13 cellular contexts compared by ENCODE assay signal in the genomic region with DNA sequence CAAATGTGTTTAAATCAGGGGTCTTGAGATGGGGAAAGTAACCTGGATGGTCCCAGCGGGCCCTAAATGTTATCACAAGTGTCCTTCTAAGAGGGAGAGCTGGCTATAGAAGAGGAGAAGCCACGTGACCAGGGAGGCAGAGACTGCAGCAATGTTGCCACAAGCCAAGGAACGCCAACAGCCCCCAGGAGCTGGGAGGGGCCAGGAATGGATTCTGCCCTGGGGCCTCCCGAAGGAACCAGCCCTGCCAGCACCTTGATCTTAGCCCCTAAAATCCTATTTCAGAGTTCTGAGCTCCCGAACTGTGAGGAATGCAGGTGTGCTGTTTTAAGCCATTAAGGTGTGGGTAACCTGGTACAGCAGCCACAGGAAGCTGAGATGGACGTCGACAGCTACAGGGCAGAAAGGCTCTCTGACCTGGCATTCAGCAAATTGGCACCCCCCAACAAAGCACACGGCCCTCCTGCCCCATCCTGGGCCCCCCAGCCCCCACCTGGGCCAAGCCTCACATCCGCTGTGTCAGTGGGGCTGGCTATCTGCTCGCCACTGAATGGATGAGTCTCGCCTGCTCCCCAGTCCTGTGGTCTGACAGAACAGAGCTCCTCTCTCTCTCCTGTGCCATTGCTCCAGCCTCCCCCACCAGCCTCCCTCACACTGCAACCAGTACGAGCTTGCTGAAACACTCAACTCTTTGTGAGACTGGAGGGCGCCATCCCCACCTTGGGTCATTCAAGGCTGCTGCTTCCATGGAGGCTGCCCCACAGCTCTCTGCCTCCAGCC.
DNase-seq lines count a peak whose midpoint lies in the region; ATAC-seq and TF ChIP-seq lines count a peak whose summit lies in the region.
"Had no signal": no experiment of that assay in that cellular context is flagged by ENCODE, and none has a peak within 500 bp of the region (broad histone marks: within the 10 kb centered on the region; RNA-seq: fewer than 3 reads in every experiment).

No MANE protein-coding gene starts in this region.

- no peak overlapping the region for H2AK5ac ChIP-seq in H9 (ENCODE audit: insufficient read length, low read length)

- H3K4me1 Mint-ChIP-seq in WTC11 (peaks cover 9% of the 10 kb centered on the region), H9 (peaks cover 9 to 23% of the 10 kb centered on the region in 2 experiments)
- H3K4me1 Mint-ChIP-seq in activated naive CD8-positive, alpha-beta T cell treated with anti-CD3 and anti-CD28 coated beads, Interleukin-2, amount 50 U/mL, for 24 hours = no peaks in the 10 kb centered on the region
- H3K4me1 Mint-ChIP-seq: activated B cell treated with CpG ODN at 0.5 μM for 24 hours; central memory CD8-positive, alpha-beta T cell had no signal

- no peak overlapping the region for H3T11ph ChIP-seq in H9 (ENCODE audit: low read length)

- H3K23me2 ChIP-seq in H9 (ENCODE audit: insufficient read length, low read depth, low read length, poor library complexity, severe bottlenecking) = no peaks in the 10 kb centered on the region

- no peak overlapping the region; the same call in 1 of the 2 replicates for H3K14ac ChIP-seq in H9 (ENCODE audit: insufficient read depth, low read length)

- H3K4me3 Mint-ChIP-seq in WTC11 = no peak overlapping the region
- H3K4me3 Mint-ChIP-seq in H9 = no peak overlapping the region
- no peak overlapping the region for H3K4me3 Mint-ChIP-seq in activated naive CD8-positive, alpha-beta T cell treated with anti-CD3 and anti-CD28 coated beads, Interleukin-2, amount 50 U/mL, for 24 hours
- H3K4me3 Mint-ChIP-seq: activated B cell treated with CpG ODN at 0.5 μM for 24 hours; central memory CD8-positive, alpha-beta T cell had no signal

- H2BK120ac ChIP-seq in H9 (ENCODE audit: low read depth, low read length, poor library complexity, severe bottlenecking) = no peak overlapping the region

- H3K56ac ChIP-seq in H9 (ENCODE audit: insufficient read length, low read depth, low read length) = no peak overlapping the region

- no peaks in the 10 kb centered on the region for H3K9me3 ChIP-seq in right cardiac atrium (ENCODE audit: control insufficient read depth, low read length)
- H3K9me3 ChIP-seq in prostate gland = no peaks in the 10 kb centered on the region
- no peaks in the 10 kb centered on the region for H3K9me3 ChIP-seq in H9 (ENCODE audit: control insufficient read depth, low read depth, low read length)
- H3K9me3 ChIP-seq: pancreas had no signal

- no peak overlapping the region for H3K23ac ChIP-seq in H9 (ENCODE audit: insufficient read length, low read depth, low read length)

- peak overlapping the region; percentile 100 for H3K27ac ChIP-seq in ACC112 (ENCODE audit: low read depth, low read length)
- H3K27ac ChIP-seq in right cardiac atrium (ENCODE audit: low read length) = no peak overlapping the region
- H3K27ac ChIP-seq in prostate gland = peak overlapping the region; percentile 31 to 61
- H3K27ac ChIP-seq in H9 (ENCODE audit: insufficient read length, low read depth, low read length) = no peak overlapping the region
- H3K27ac ChIP-seq: pancreas had no signal

- H4K8ac ChIP-seq in H9 (replicated peaks; ENCODE audit: insufficient read length, low read depth, low read length) = no peak overlapping the region

- H2AFZ ChIP-seq in ACC112 (ENCODE audit: low read length, unreplicated experiment) (no peak overlapping the region), H9 (ENCODE audit: low read length) (no peak overlapping the region)

- no peak for TF ChIP-seq POLR2A in prostate gland (IDR thresholded peaks at IDR 0.05)

- CTCF ChIA-PET in WTC11 (lab: Charles Lee) = interaction anchor here (0.7 to 1.5 kb wide), 7 partner anchors 10 to 434 kb away, joined by 3 to 8 read pairs (median 3); no protein-coding TSS in a partner anchor

- DNase-seq in WTC11 (ENCODE audit: low spot score) (peak; percentile 4), right cardiac atrium (peak in 2 of 3 donors; percentile 50 to 64), prostate gland (ENCODE audit: low spot score) (no peak), H9 (no peak), GM13977 (ENCODE audit: low spot score) (no peak)
- no peak for DNase-seq in activated naive CD8-positive, alpha-beta T cell treated with anti-CD3 and anti-CD28 coated beads, Interleukin-2, amount 50 U/mL, for 24 hours
- DNase-seq: NCI-H510A treated with DMSO at 0.1 percent for 48 hours, SHP77 had no signal

- peak overlapping the region; percentile 39 for H3K4me3 ChIP-seq in ACC112 (ENCODE audit: low read depth, low read length)
- no peak overlapping the region for H3K4me3 ChIP-seq in right cardiac atrium (ENCODE audit: low read length)
- H3K4me3 ChIP-seq in prostate gland = no peak overlapping the region
- H3K4me3 ChIP-seq: pancreas had no signal

- no peaks in the 10 kb centered on the region for H3K27me3 Mint-ChIP-seq in WTC11 (ENCODE audit: low read depth)
- no peaks in the 10 kb centered on the region; the same call in none of the 2 replicates for H3K27me3 Mint-ChIP-seq in H9 (ENCODE audit: low read depth)
- H3K27me3 Mint-ChIP-seq in activated naive CD8-positive, alpha-beta T cell treated with anti-CD3 and anti-CD28 coated beads, Interleukin-2, amount 50 U/mL, for 24 hours = no peaks in the 10 kb centered on the region
- H3K27me3 Mint-ChIP-seq: activated B cell treated with CpG ODN at 0.5 μM for 24 hours had no signal

- WGBS in right cardiac atrium = 80% methylated on average over 13 of the region's 13 CpGs
- 75% methylated on average over 13 of the region's 13 CpGs for WGBS in prostate gland
- WGBS in H9 (ENCODE audit: extremely low coverage, insufficient read length, low lambda C conversion rate) = no CpG with 5 or more reads among the region's 13 CpGs

- no peak overlapping the region for H3K4ac ChIP-seq in H9 (ENCODE audit: low read depth, low read length)

- POLR2A ChIA-PET in WTC11 (lab: Charles Lee) = no interaction called here

- no peak overlapping the region for H2BK5ac ChIP-seq in H9 (ENCODE audit: insufficient read length, low read length)

- H3K79me1 ChIP-seq in H9 (ENCODE audit: insufficient read depth, low read depth, low read length, poor library complexity, severe bottlenecking) = no peaks in the 10 kb centered on the region

- H2BK20ac ChIP-seq in H9 (ENCODE audit: low read depth, low read length, poor library complexity, severe bottlenecking) = no peak overlapping the region

- no peak overlapping the region for H3K4me2 ChIP-seq in H9 (ENCODE audit: insufficient read depth, insufficient read length, low read length)

- no peak overlapping the region for H4K91ac ChIP-seq in H9 (ENCODE audit: insufficient read length, low read depth, low read length)

- H3K79me2 ChIP-seq in ACC112 (ENCODE audit: control insufficient read depth, insufficient read depth, low read length, unreplicated experiment) = peaks cover 56% of the 10 kb centered on the region
- no peaks in the 10 kb centered on the region for H3K79me2 ChIP-seq in H9 (ENCODE audit: insufficient read depth, low read length)

- H3K9me3 Mint-ChIP-seq in WTC11 (no peaks in the 10 kb centered on the region), H9 (no peaks in the 10 kb centered on the region)
- H3K9me3 Mint-ChIP-seq in activated naive CD8-positive, alpha-beta T cell treated with anti-CD3 and anti-CD28 coated beads, Interleukin-2, amount 50 U/mL, for 24 hours = no peaks in the 10 kb centered on the region
- H3K9me3 Mint-ChIP-seq: activated B cell treated with CpG ODN at 0.5 μM for 24 hours; central memory CD8-positive, alpha-beta T cell had no signal

- in situ Hi-C loops in GM13977 (cut with MboI; ENCODE audit: low pct_unique_long_range_greater_than_20kb, low sequenced_read_pairs, unreplicated experiment) = no loop called here

- peaks cover 72% of the 10 kb centered on the region for H3K4me1 ChIP-seq in ACC112 (ENCODE audit: control insufficient read depth, insufficient read depth, low read length, unreplicated experiment)
- peaks cover 2% of the 10 kb centered on the region for H3K4me1 ChIP-seq in right cardiac atrium (ENCODE audit: control insufficient read depth, insufficient read depth, low read length)
- H3K4me1 ChIP-seq in prostate gland (replicated peaks) = no peaks in the 10 kb centered on the region
- H3K4me1 ChIP-seq in H9 (ENCODE audit: insufficient read depth, low read length) = no peaks in the 10 kb centered on the region
- H3K4me1 ChIP-seq: pancreas had no signal

- H4K5ac ChIP-seq in H9 (ENCODE audit: insufficient read length, low read depth, low read length) = no peak overlapping the region

- TF ChIP-seq CTCF in WTC11 (IDR thresholded peaks at IDR 0.05) (no peak), prostate gland (IDR thresholded peaks at IDR 0.05) (no peak), H9 (conservative IDR thresholded peaks at IDR 0.05) (no peak), GM13977 (IDR thresholded peaks at IDR 0.05; ENCODE audit: extremely low read depth, insufficient read depth, missing control alignments) (no peak)

- H2BK12ac ChIP-seq in H9 (ENCODE audit: insufficient read length, low read depth, low read length) = no peak overlapping the region

- H3K27ac Mint-ChIP-seq in WTC11 (no peak overlapping the region; the same call in 1 of the 2 replicates), H9 (peak overlapping the region in 1 of 3 experiments; percentile 77; a peak in 1 of 7 replicates)
- no peak overlapping the region for H3K27ac Mint-ChIP-seq in activated naive CD8-positive, alpha-beta T cell treated with anti-CD3 and anti-CD28 coated beads, Interleukin-2, amount 50 U/mL, for 24 hours
- H3K27ac Mint-ChIP-seq: activated B cell treated with CpG ODN at 0.5 μM for 24 hours had no signal

- H4K20me1 ChIP-seq in H9 (ENCODE audit: control insufficient read depth, insufficient read depth, insufficient read length) = no peaks in the 10 kb centered on the region

- no peak overlapping the region for H2BK15ac ChIP-seq in H9 (ENCODE audit: low read depth, low read length)

- H3K27me3 ChIP-seq in ACC112 (ENCODE audit: insufficient read depth, low read length) (no peaks in the 10 kb centered on the region), right cardiac atrium (ENCODE audit: control insufficient read depth, insufficient read depth) (no peaks in the 10 kb centered on the region), prostate gland (replicated peaks; ENCODE audit: insufficient read depth) (peaks cover 4% of the 10 kb centered on the region), H9 (ENCODE audit: insufficient read depth, low read length) (no peaks in the 10 kb centered on the region)
- H3K27me3 ChIP-seq: pancreas had no signal

- intact Hi-C loops in right cardiac atrium (cut with DNase I) (loop anchor here in 1 of 4 donors (10.0 kb wide), 1 partner anchor 102 kb away; no protein-coding TSS in a partner anchor), prostate gland (cut with DNase I) (loop anchor here (2.0 kb wide), 1 partner anchor 48 kb away; no protein-coding TSS in a partner anchor)

- H3K36me3 Mint-ChIP-seq in WTC11 (no peaks in the 10 kb centered on the region), H9 (ENCODE audit: insufficient read depth in 1 of 3, low read depth in 3 of 3) (no peaks in the 10 kb centered on the region)
- H3K36me3 Mint-ChIP-seq in activated naive CD8-positive, alpha-beta T cell treated with anti-CD3 and anti-CD28 coated beads, Interleukin-2, amount 50 U/mL, for 24 hours (ENCODE audit: low read depth) = no peaks in the 10 kb centered on the region

- peaks cover 8% of the 10 kb centered on the region; the same call in 1 of the 2 replicates for H3K36me3 ChIP-seq in ACC112 (ENCODE audit: insufficient read depth, low read length)
- no peaks in the 10 kb centered on the region for H3K36me3 ChIP-seq in prostate gland
- H3K36me3 ChIP-seq: pancreas had no signal

- no peak overlapping the region for H3K18ac ChIP-seq in H9 (ENCODE audit: insufficient read length, low read depth, low read length)

- ATAC-seq in WTC11 (no peak), right cardiac atrium (no peak), HG03457 (IDR thresholded peaks at IDR 0.05; ENCODE audit: unreplicated experiment) (no peak)
- ATAC-seq in activated naive CD8-positive, alpha-beta T cell treated with anti-CD3 and anti-CD28 coated beads, Interleukin-2, amount 50 U/mL, for 24 hours = no peak

- H3K9ac ChIP-seq in H9 (ENCODE audit: extremely low read depth, insufficient read length, low read length) = no peak overlapping the region

Comparison
In these comparisons a context has a peak if more than half of its experiments do, and no peak if none do; other contexts are left out.
1. H3K27ac ChIP-seq: peak in ACC112 (single experiment) and prostate gland (2 of 2); none in right cardiac atrium (single experiment) and H9 (single experiment).
2. DNase-seq: peak in WTC11 (single experiment) and right cardiac atrium (2 of 3); none in prostate gland (single experiment), H9 (single experiment), activated naive CD8-positive, alpha-beta T cell treated with anti-CD3 and anti-CD28 coated beads, Interleukin-2, amount 50 U/mL, for 24 hours (single experiment) and GM13977 (single experiment).